In the genomic region with DNA sequence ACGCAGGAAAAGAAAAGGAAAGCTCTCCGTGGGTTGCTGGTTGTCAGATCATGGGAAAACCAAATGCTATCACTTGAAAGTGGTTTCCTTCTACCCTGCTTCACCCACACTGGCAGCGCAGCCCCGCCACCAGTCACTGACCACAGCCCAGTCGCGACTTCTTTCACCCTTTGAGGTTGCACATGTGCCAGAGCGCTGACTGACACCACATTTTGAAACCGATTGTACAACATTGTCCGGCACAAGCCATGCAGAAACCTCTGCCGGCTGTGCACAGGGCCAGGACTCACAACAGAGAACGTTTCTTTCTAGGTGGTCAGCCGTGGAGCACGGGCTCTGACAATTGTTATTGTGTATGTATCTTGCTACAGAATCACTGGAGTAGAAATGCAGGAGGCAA, we compare ENCODE assay signal across 21 cellular contexts.
"Had no signal": no experiment of that assay in that cellular context is flagged by ENCODE, and none has a peak within 500 bp of the region (broad histone marks: within the 10 kb centered on the region; RNA-seq: fewer than 3 reads in every experiment).

No MANE protein-coding gene starts in this region.

- H3K27ac ChIP-seq: brain microvascular endothelial cell, gastrocnemius medialis, ovary, prostate gland, thyroid gland, upper lobe of right lung had no signal

- FAIRE-seq: endothelial cell of umbilical vein had no signal

- H3K36me3 ChIP-seq: brain microvascular endothelial cell, gastrocnemius medialis, ovary, prostate gland, thyroid gland, upper lobe of right lung had no signal

- H3K27ac Mint-ChIP-seq: activated CD4-positive, alpha-beta memory T cell treated with anti-CD3 and anti-CD28 coated beads, Interleukin-2, amount 10 ng/mL, durations not matched to agents 7 days and 5 days; activated naive CD4-positive, alpha-beta T cell treated with anti-CD3 and anti-CD28 coated beads, Interleukin-2, amount 10 ng/mL, durations not matched to agents 7 days and 5 days; activated T-cell treated with anti-CD3 and anti-CD28 coated beads, Interleukin-2, amount 50 U/mL, for 72 hours; memory B cell; nephron progenitor cell had no signal

- H3K9me3 ChIP-seq: gastrocnemius medialis, ovary, prostate gland, thyroid gland, upper lobe of right lung had no signal

- H3K9me3 Mint-ChIP-seq: activated naive CD4-positive, alpha-beta T cell treated with anti-CD3 and anti-CD28 coated beads, Interleukin-2, amount 10 ng/mL, durations not matched to agents 7 days and 5 days; nephron progenitor cell had no signal

- H3K4me3 ChIP-seq: gastrocnemius medialis, ovary, prostate gland, thyroid gland, upper lobe of right lung had no signal

- DNase-seq: activated CD4-positive, alpha-beta memory T cell treated with anti-CD3 and anti-CD28 coated beads, Interleukin-2, amount 10 ng/mL, durations not matched to agents 7 days and 5 days; activated CD4-positive, alpha-beta T cell treated with anti-CD3 and anti-CD28 coated beads for 48 hours; activated effector memory CD4-positive, alpha-beta T cell treated with Interleukin-2 at 50 U/mL for 16 hours; activated naive CD4-positive, alpha-beta T cell treated with anti-CD3 and anti-CD28 coated beads, Interleukin-2, amount 10 ng/mL, durations not matched to agents 7 days and 5 days; activated T-cell treated with anti-CD3 and anti-CD28 coated beads, Interleukin-2, amount 50 U/mL, for 72 hours; brain microvascular endothelial cell; dermis blood vessel endothelial cell; effector memory CD4-positive, alpha-beta T cell; gastrocnemius medialis; hippocampal formation; nephron progenitor cell; ovary; stimulated activated CD4-positive, alpha-beta T cell treated with anti-CD3 and anti-CD28 coated beads, Interleukin-4, amount 100 ng/mL, for 4 hours; stimulated activated naive CD8-positive, alpha-beta T cell treated with anti-CD3 and anti-CD28 coated beads, Interleukin-15, Interleukin-2, amounts not matched to agents 100 U/mL and 50 U/mL, for 24 hours; thyroid gland; upper lobe of right lung had no signal

- ATAC-seq: activated T-cell treated with anti-CD3 and anti-CD28 coated beads, Interleukin-2, amount 50 U/mL, for 72 hours; esophagus mucosa; gastrocnemius medialis; right cardiac atrium; stimulated activated naive CD8-positive, alpha-beta T cell treated with anti-CD3 and anti-CD28 coated beads, Interleukin-15, Interleukin-2, amounts not matched to agents 100 U/mL and 50 U/mL, for 24 hours; upper lobe of right lung had no signal

- H3K36me3 Mint-ChIP-seq: activated naive CD4-positive, alpha-beta T cell treated with anti-CD3 and anti-CD28 coated beads, Interleukin-2, amount 10 ng/mL, durations not matched to agents 7 days and 5 days; memory B cell had no signal

- H3K4me3 Mint-ChIP-seq: activated CD4-positive, alpha-beta memory T cell treated with anti-CD3 and anti-CD28 coated beads, Interleukin-2, amount 10 ng/mL, durations not matched to agents 7 days and 5 days; activated naive CD4-positive, alpha-beta T cell treated with anti-CD3 and anti-CD28 coated beads, Interleukin-2, amount 10 ng/mL, durations not matched to agents 7 days and 5 days; activated T-cell treated with anti-CD3 and anti-CD28 coated beads, Interleukin-2, amount 50 U/mL, for 72 hours; memory B cell; nephron progenitor cell had no signal

- H3K4me1 ChIP-seq: gastrocnemius medialis, prostate gland, thyroid gland, upper lobe of right lung had no signal

- H3K27me3 ChIP-seq: brain microvascular endothelial cell, ovary, thyroid gland, upper lobe of right lung had no signal

- H3K27me3 Mint-ChIP-seq: activated CD4-positive, alpha-beta memory T cell treated with anti-CD3 and anti-CD28 coated beads, Interleukin-2, amount 10 ng/mL, durations not matched to agents 7 days and 5 days; activated naive CD4-positive, alpha-beta T cell treated with anti-CD3 and anti-CD28 coated beads, Interleukin-2, amount 10 ng/mL, durations not matched to agents 7 days and 5 days had no signal

- H3K4me1 Mint-ChIP-seq: activated CD4-positive, alpha-beta memory T cell treated with anti-CD3 and anti-CD28 coated beads, Interleukin-2, amount 10 ng/mL, durations not matched to agents 7 days and 5 days; activated naive CD4-positive, alpha-beta T cell treated with anti-CD3 and anti-CD28 coated beads, Interleukin-2, amount 10 ng/mL, durations not matched to agents 7 days and 5 days; memory B cell had no signal
